Comparison of ENCODE assay signal across 15 cellular contexts in the genomic region with DNA sequence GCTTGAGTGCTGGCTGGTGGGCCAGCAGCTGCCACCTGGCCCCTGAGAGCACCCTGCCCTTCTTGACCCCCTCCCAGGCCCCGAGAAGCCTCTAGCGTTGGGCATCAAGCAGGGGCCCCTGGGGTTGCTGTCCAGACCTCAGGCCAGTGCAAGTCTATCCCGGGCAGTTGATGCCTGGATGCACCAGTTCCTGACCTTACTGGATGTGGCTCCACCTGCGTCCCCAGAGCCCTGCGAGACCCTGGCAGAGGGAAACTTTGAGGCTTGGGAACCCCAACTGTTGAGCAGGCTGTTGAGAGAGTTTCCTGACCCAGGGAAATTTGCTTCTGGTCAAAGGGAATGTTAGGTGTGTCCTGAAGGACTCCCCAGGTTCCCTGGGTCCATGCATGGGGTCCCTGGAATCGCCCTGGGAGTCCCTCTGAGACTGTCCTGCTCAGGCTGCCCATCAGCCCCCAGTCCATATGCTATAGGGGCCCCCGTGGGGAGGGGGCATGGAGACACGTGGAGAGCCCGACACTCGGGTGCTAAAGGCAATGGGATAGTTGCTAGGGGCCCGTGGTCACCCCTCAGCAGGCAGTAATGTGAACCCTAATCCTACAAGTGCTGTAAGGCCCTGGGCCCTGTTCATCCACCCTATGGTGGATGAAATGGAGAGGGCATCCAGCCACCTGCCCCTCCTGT. TPM values are rescaled to one million over a fixed set of nuclear protein-coding genes. Genes with fewer than 3 reads are reported as not detected.
DNase-seq lines count a peak whose midpoint lies in the region; ATAC-seq and TF ChIP-seq lines count a peak whose summit lies in the region.
"Had no signal": no experiment of that assay in that cellular context is flagged by ENCODE, and none has a peak within 500 bp of the region (broad histone marks: within the 10 kb centered on the region; RNA-seq: fewer than 3 reads in every experiment).

No MANE protein-coding gene starts in this region.

- H3K27me3 Mint-ChIP-seq in glutamatergic neuron (ENCODE audit: unreplicated experiment), result peaks cover 1% of the 10 kb centered on the region
- H3K27me3 Mint-ChIP-seq: activated T-cell treated with anti-CD3 and anti-CD28 coated beads, Interleukin-2, amount 50 U/mL, for 24 hours; CD8-positive, alpha-beta memory T cell; stimulated activated naive CD8-positive, alpha-beta T cell treated with anti-CD3 and anti-CD28 coated beads, Interleukin-15, Interleukin-2, amounts not matched to agents 100 ng/mL and 50 ng/mL, for 24 hours had no signal

- no peak overlapping the region for H3K4me3 ChIP-seq in heart left ventricle
- no peak overlapping the region for H3K4me3 ChIP-seq in lower lobe of right lung
- H3K4me3 ChIP-seq: smooth muscle cell, uterus had no signal

- peaks cover 9% of the 10 kb centered on the region for H3K36me3 Mint-ChIP-seq in glutamatergic neuron (ENCODE audit: unreplicated experiment)
- H3K36me3 Mint-ChIP-seq: CD8-positive, alpha-beta memory T cell had no signal

- H3K36me3 ChIP-seq in heart left ventricle, result no peaks in the 10 kb centered on the region
- no peaks in the 10 kb centered on the region for H3K36me3 ChIP-seq in lower lobe of right lung
- H3K36me3 ChIP-seq: uterus had no signal

- peaks cover 1% of the 10 kb centered on the region for H3K9me3 Mint-ChIP-seq in glutamatergic neuron (ENCODE audit: unreplicated experiment)
- H3K9me3 Mint-ChIP-seq: activated T-cell treated with anti-CD3 and anti-CD28 coated beads, Interleukin-2, amount 50 U/mL, for 24 hours; CD8-positive, alpha-beta memory T cell; nephron; stimulated activated naive CD8-positive, alpha-beta T cell treated with anti-CD3 and anti-CD28 coated beads, Interleukin-15, Interleukin-2, amounts not matched to agents 100 ng/mL and 50 ng/mL, for 24 hours had no signal

- intact Hi-C loops in heart left ventricle (cut with DNase I) (loop anchor here (1.0 to 5.0 kb wide), 7 partner anchors 79 to 464 kb away; a partner anchor contains a TSS), Right ventricle myocardium inferior (cut with DNase I) (loop anchor here (1.0 to 5.0 kb wide), 2 partner anchors 87 to 404 kb away; no protein-coding TSS in a partner anchor), lower lobe of right lung (cut with DNase I) (no loop called here)

- H3K4me1 ChIP-seq in heart left ventricle (peaks cover 0 to 6% (median 0%) of the 10 kb centered on the region in 12 donors), lower lobe of right lung (peaks cover 11% of the 10 kb centered on the region)
- H3K4me1 ChIP-seq: uterus had no signal

- DNase-seq in heart left ventricle (no peak), Right ventricle myocardium inferior (ENCODE audit: missing footprints) (no peak), caudate nucleus (lab: John Stamatoyannopoulos, UW) (no peak), lower lobe of right lung (no peak), Kasumi-1 (lab: John Stamatoyannopoulos, UW) (no peak), glutamatergic neuron (no peak)

- H3K27ac ChIP-seq in heart left ventricle (no peak overlapping the region), caudate nucleus (ENCODE audit: low read depth, low read length) (peak overlapping the region; percentile 17), lower lobe of right lung (no peak overlapping the region)
- H3K27ac ChIP-seq: uterus had no signal

- ATAC-seq in heart left ventricle, result peak; percentile 9 to 25 (median 15)
- ATAC-seq in Right ventricle myocardium inferior, result no peak
- ATAC-seq in lower lobe of right lung, result peak; percentile 11 to 17
- ATAC-seq in HG02798 (IDR thresholded peaks at IDR 0.05; ENCODE audit: poor library complexity, unreplicated experiment), result no peak
- no peak for ATAC-seq in HG02759 (IDR thresholded peaks at IDR 0.05; ENCODE audit: unreplicated experiment)

- H3K9me3 ChIP-seq in heart left ventricle, result no peaks in the 10 kb centered on the region
- no peaks in the 10 kb centered on the region for H3K9me3 ChIP-seq in lower lobe of right lung
- H3K9me3 ChIP-seq: uterus had no signal

- no peak for TF ChIP-seq POLR2A in heart left ventricle (IDR thresholded peaks at IDR 0.05)

- H3K4me3 Mint-ChIP-seq in glutamatergic neuron (ENCODE audit: unreplicated experiment), result no peak overlapping the region
- H3K4me3 Mint-ChIP-seq: activated T-cell treated with anti-CD3 and anti-CD28 coated beads, Interleukin-2, amount 50 U/mL, for 24 hours; CD8-positive, alpha-beta memory T cell; nephron; stimulated activated naive CD8-positive, alpha-beta T cell treated with anti-CD3 and anti-CD28 coated beads, Interleukin-15, Interleukin-2, amounts not matched to agents 100 ng/mL and 50 ng/mL, for 24 hours; T-helper 17 cell had no signal

- 60 to 77% (median 67%) methylated on average over 8 to 11 of the region's 11 CpGs for WGBS in heart left ventricle, 4 donors

- H3K27ac Mint-ChIP-seq in glutamatergic neuron (ENCODE audit: unreplicated experiment), result no peak overlapping the region
- H3K27ac Mint-ChIP-seq: activated T-cell treated with anti-CD3 and anti-CD28 coated beads, Interleukin-2, amount 50 U/mL, for 24 hours; nephron; stimulated activated naive CD8-positive, alpha-beta T cell treated with anti-CD3 and anti-CD28 coated beads, Interleukin-15, Interleukin-2, amounts not matched to agents 100 ng/mL and 50 ng/mL, for 24 hours; T-helper 17 cell had no signal

- H3K27me3 ChIP-seq in heart left ventricle (peaks cover 0 to 3% (median 0%) of the 10 kb centered on the region in 9 donors), lower lobe of right lung (ENCODE audit: low read depth) (no peaks in the 10 kb centered on the region)
- H3K27me3 ChIP-seq: uterus had no signal

- TF ChIP-seq CTCF in heart left ventricle (IDR thresholded peaks at IDR 0.05), result no peak
- TF ChIP-seq CTCF in lower lobe of right lung (IDR thresholded peaks at IDR 0.05), result no peak
- TF ChIP-seq CTCF in glutamatergic neuron (IDR thresholded peaks at IDR 0.05; ENCODE audit: partially characterized antibody, unreplicated experiment), result no peak

- peaks cover 10% of the 10 kb centered on the region for H3K4me1 Mint-ChIP-seq in glutamatergic neuron (ENCODE audit: low read depth, unreplicated experiment)

RNA-seq across cellular contexts. Expression of a gene that starts 46.4 kb away (rescaled TPM):
- total RNA-seq in heart left ventricle (10 to 100 TPM in 2 of 9 donors, 1 to 10 TPM in 7; 3.7 to 13.7 (median 8.7) TPM), Right ventricle myocardium inferior (13.6 TPM), lower lobe of right lung (15.7 TPM), glutamatergic neuron (ENCODE audit: unreplicated experiment) (103 TPM)
- polyA plus RNA-seq in heart left ventricle, result 1 to 10 TPM; 1.5 to 3.7 TPM

Comparison
In these comparisons a context has a peak if more than half of its experiments do, and no peak if none do; other contexts are left out.
1. ATAC-seq: peak in heart left ventricle (4 of 4) and lower lobe of right lung (2 of 2); none in Right ventricle myocardium inferior (single experiment), HG02798 (single experiment) and HG02759 (single experiment).